Comparison of ENCODE assay signal across 19 cellular contexts in genomic region chr20:61262514-61262913, GRCh38. TPM values are rescaled to one million over a fixed set of nuclear protein-coding genes. Genes with fewer than 3 reads are reported as not detected.
"Had no signal": no experiment of that assay in that cellular context is flagged by ENCODE, and none has a peak within 500 bp of the region (broad histone marks: within the 10 kb centered on the region; RNA-seq: fewer than 3 reads in every experiment).

No MANE protein-coding gene starts in this region.

- H3K9ac ChIP-seq: KMS-11, SK-N-SH had no signal

- H3K4me2 ChIP-seq: KMS-11, SK-N-SH had no signal

- H3K4me3 ChIP-seq: K562 had no signal

- H3K9me2 ChIP-seq: SK-N-SH had no signal

- ATAC-seq: K562, Panc1 had no signal

- H3K9me3 ChIP-seq: SK-N-SH had no signal

- H3K27ac ChIP-seq: KMS-11, RWPE1 had no signal

- DNase-seq: NCI-H1092, NCI-H1105 treated with DMSO at 0.1 percent for 48 hours, NCI-H1417 treated with DMSO at 0.1 percent for 48 hours, NCI-H187, NCI-H2029, NCI-H2081 treated with DMSO at 0.1 percent for 48 hours, NCI-H2171, NCI-H226, NCI-H510A, NCI-H524 treated with DMSO at 0.1 percent for 48 hours, NCI-H69, SHP77 had no signal

RNA-seq across cellular contexts. Expression of gene CDH4, which starts 10.5 kb away (rescaled TPM):
- total RNA-seq: K562, SK-MEL-5 had no signal
- polyA plus RNA-seq: IgD-negative memory B cell, SK-N-SH had no signal
